Comparison of ENCODE assay signal across 10 cellular contexts in the genomic region with DNA sequence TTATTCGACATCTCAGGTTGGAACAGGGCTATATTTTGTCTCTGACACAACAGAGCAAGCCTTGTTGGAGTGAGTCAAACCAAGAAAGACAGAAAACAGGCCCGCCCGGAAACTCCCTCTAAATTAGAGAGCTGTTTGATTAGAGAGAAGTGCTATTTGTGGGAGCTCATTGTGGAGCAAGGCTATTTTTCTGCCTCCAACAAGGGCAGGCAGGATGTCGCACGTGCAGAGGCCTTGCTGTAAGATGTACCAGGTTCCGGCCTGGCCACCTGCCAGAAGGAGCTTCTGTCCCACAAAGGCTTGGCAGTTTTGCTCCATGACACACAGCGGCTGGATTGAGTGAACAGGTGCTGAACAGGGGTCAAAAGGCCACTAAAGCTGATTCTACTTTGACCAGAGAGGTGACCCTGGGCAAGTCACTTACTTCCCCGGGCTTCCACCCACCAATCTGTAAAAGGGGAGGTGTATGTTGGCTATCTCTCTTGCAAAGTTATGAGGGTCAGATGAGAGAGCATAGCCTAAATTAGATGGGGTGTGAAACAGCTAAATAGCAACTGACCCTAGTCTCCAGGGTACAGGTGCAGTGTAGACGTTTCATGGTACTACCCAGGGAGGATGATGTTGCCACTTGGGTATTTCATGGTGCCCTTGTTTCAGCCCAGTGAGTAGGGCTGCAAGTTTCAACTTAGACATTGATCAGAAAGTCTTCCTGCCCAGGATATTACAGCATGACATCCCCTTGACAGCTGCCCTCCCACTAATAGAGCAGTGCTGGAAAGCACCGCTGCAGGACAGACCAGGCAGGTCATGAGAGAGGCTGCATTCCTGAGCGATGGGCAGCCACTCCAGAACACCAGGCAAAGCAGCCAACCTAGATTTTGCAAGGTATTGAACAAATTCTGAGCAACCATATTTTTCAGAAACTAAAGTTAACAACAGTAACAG.
A peak's percentile ranks its signal among the peaks of the same experiment; 100 is the strongest.
DNase-seq lines count a peak whose midpoint lies in the region; ATAC-seq, FAIRE-seq and TF ChIP-seq lines count a peak whose summit lies in the region.
"Had no signal": no experiment of that assay in that cellular context is flagged by ENCODE, and none has a peak within 500 bp of the region (broad histone marks: within the 10 kb centered on the region; RNA-seq: fewer than 3 reads in every experiment).

No MANE protein-coding gene starts in this region.

- H3K27me3 ChIP-seq in esophagus (ENCODE audit: control insufficient read depth in 1 of 2, insufficient read depth in 2 of 2, low read length in 2 of 2) = no peaks in the 10 kb centered on the region
- H3K27me3 ChIP-seq: BLaER1 had no signal

- no peak overlapping the region for H3K27ac Mint-ChIP-seq in activated T-cell treated with anti-CD3 and anti-CD28 coated beads, Interleukin-2, amount 50 U/mL, for 24 hours
- no peak overlapping the region for H3K27ac Mint-ChIP-seq in activated naive CD8-positive, alpha-beta T cell treated with anti-CD3 and anti-CD28 coated beads for 36 hours
- H3K27ac Mint-ChIP-seq: progenitor cell of endocrine pancreas had no signal

- no peaks in the 10 kb centered on the region for H3K4me1 Mint-ChIP-seq in activated T-cell treated with anti-CD3 and anti-CD28 coated beads, Interleukin-2, amount 50 U/mL, for 24 hours (ENCODE audit: low read depth)
- no peaks in the 10 kb centered on the region for H3K4me1 Mint-ChIP-seq in activated naive CD8-positive, alpha-beta T cell treated with anti-CD3 and anti-CD28 coated beads for 36 hours

- H3K36me3 Mint-ChIP-seq in activated T-cell treated with anti-CD3 and anti-CD28 coated beads, Interleukin-2, amount 50 U/mL, for 24 hours (ENCODE audit: low read depth) = no peaks in the 10 kb centered on the region
- H3K36me3 Mint-ChIP-seq in activated naive CD8-positive, alpha-beta T cell treated with anti-CD3 and anti-CD28 coated beads for 36 hours = no peaks in the 10 kb centered on the region

- H3K27me3 Mint-ChIP-seq in activated T-cell treated with anti-CD3 and anti-CD28 coated beads, Interleukin-2, amount 50 U/mL, for 24 hours = peaks cover 5% of the 10 kb centered on the region
- peaks cover 18% of the 10 kb centered on the region for H3K27me3 Mint-ChIP-seq in activated naive CD8-positive, alpha-beta T cell treated with anti-CD3 and anti-CD28 coated beads for 36 hours

- peaks cover 10 to 15% of the 10 kb centered on the region in 2 donors for H3K4me1 ChIP-seq in esophagus (ENCODE audit: control insufficient read depth in 2 of 2, insufficient read depth in 2 of 2, low read length in 1 of 2)
- H3K4me1 ChIP-seq: BLaER1 had no signal

- DNase-seq in GM12865 (ENCODE audit: low read depth) (peak; percentile 95), D721Med (ENCODE audit: insufficient read length, low spot score) (no peak)
- no peak for DNase-seq in activated T-cell treated with anti-CD3 and anti-CD28 coated beads, Interleukin-2, amount 50 U/mL, for 24 hours
- no peak for DNase-seq in activated naive CD8-positive, alpha-beta T cell treated with anti-CD3 and anti-CD28 coated beads for 36 hours

- H3K4me3 ChIP-seq in GM12865 (ENCODE audit: low read depth, low read length) (no peak overlapping the region), esophagus (ENCODE audit: low read depth in 1 of 2, low read length in 2 of 2) (no peak overlapping the region)
- H3K4me3 ChIP-seq: BLaER1 had no signal

- no peak for FAIRE-seq in D721Med (lab: Jason Lieb, UNC)

- 45 to 55% methylated on average over 11 of the region's 11 CpGs for WGBS in esophagus, 2 donors

- H3K9me3 Mint-ChIP-seq in activated T-cell treated with anti-CD3 and anti-CD28 coated beads, Interleukin-2, amount 50 U/mL, for 24 hours = no peaks in the 10 kb centered on the region
- no peaks in the 10 kb centered on the region for H3K9me3 Mint-ChIP-seq in activated naive CD8-positive, alpha-beta T cell treated with anti-CD3 and anti-CD28 coated beads for 36 hours

- TF ChIP-seq CTCF in GM12865 (IDR thresholded peaks at IDR 0.05; ENCODE audit: insufficient read depth, low read depth, low read length, missing control alignments) (no peak), D721Med (IDR thresholded peaks at IDR 0.05; ENCODE audit: insufficient read depth, missing control alignments) (no peak)

- peak; percentile 76 for ATAC-seq in GM19463 (IDR thresholded peaks at IDR 0.05; ENCODE audit: unreplicated experiment)
- ATAC-seq in HG03159 (IDR thresholded peaks at IDR 0.05; ENCODE audit: unreplicated experiment) = peak; percentile 56
- ATAC-seq in SK-N-SH treated with all-trans-retinoic acid at 6 μM for 48 hours = no peak

- H3K36me3 ChIP-seq in esophagus (ENCODE audit: control insufficient read depth in 2 of 2, insufficient read depth in 2 of 2, low read length in 1 of 2) = no peaks in the 10 kb centered on the region
- H3K36me3 ChIP-seq: BLaER1 had no signal

- peak overlapping the region; percentile 45 to 62 for H3K27ac ChIP-seq in esophagus (ENCODE audit: low read depth in 2 of 2, low read length in 1 of 2)
- H3K27ac ChIP-seq: BLaER1 had no signal

- no peak overlapping the region for H3K4me3 Mint-ChIP-seq in activated T-cell treated with anti-CD3 and anti-CD28 coated beads, Interleukin-2, amount 50 U/mL, for 24 hours
- H3K4me3 Mint-ChIP-seq in activated naive CD8-positive, alpha-beta T cell treated with anti-CD3 and anti-CD28 coated beads for 36 hours = no peak overlapping the region

- no peaks in the 10 kb centered on the region for H3K9me3 ChIP-seq in esophagus (ENCODE audit: control insufficient read depth in 2 of 2, insufficient read depth in 1 of 2, low read depth in 1 of 2, low read length in 1 of 2)
- H3K9me3 ChIP-seq: BLaER1 had no signal

TF ChIP-seq in SK-N-SH treated with all-trans-retinoic acid at 6 μM for 48 hours, 23 proteins besides CTCF, POLR2A, EP300 and RAD21:
- TF ChIP-seq TOX (CRISPR knock-in tag; IDR thresholded peaks at IDR 0.05; ENCODE audit: borderline replicate concordance) = no peak
- no peak for TF ChIP-seq CSDC2 (CRISPR knock-in tag; IDR thresholded peaks at IDR 0.05)
- TF ChIP-seq TCF4 (CRISPR knock-in tag; IDR thresholded peaks at IDR 0.05; ENCODE audit: borderline replicate concordance) = no peak
- no peak for TF ChIP-seq ESRRG (CRISPR knock-in tag; IDR thresholded peaks at IDR 0.05)
- no peak for TF ChIP-seq OSR1 (CRISPR knock-in tag; IDR thresholded peaks at IDR 0.05)
- TF ChIP-seq ARNTL (CRISPR knock-in tag; IDR thresholded peaks at IDR 0.05; ENCODE audit: borderline replicate concordance, low read depth) = no peak
- no peak for TF ChIP-seq ZFP3 (CRISPR knock-in tag; IDR thresholded peaks at IDR 0.05)
- TF ChIP-seq RARB (CRISPR knock-in tag; IDR thresholded peaks at IDR 0.05) = no peak
- no peak for TF ChIP-seq PPARA (CRISPR knock-in tag; IDR thresholded peaks at IDR 0.05; ENCODE audit: borderline replicate concordance)
- no peak for TF ChIP-seq ZNF565 (CRISPR knock-in tag; conservative IDR thresholded peaks at IDR 0.05; ENCODE audit: low read depth)
- no peak for TF ChIP-seq ZFP30 (CRISPR knock-in tag; IDR thresholded peaks at IDR 0.05)
- no peak for TF ChIP-seq PATZ1 (CRISPR knock-in tag; IDR thresholded peaks at IDR 0.05; ENCODE audit: borderline replicate concordance)
- TF ChIP-seq BACH2 (CRISPR knock-in tag; IDR thresholded peaks at IDR 0.05; ENCODE audit: borderline replicate concordance) = no peak
- TF ChIP-seq SNAI2 (CRISPR knock-in tag; IDR thresholded peaks at IDR 0.05) = no peak
- no peak for TF ChIP-seq ZC3H10 (CRISPR knock-in tag; IDR thresholded peaks at IDR 0.05)
- TF ChIP-seq ISL1 (CRISPR knock-in tag; IDR thresholded peaks at IDR 0.05) = no peak
- TF ChIP-seq ZNF70 (CRISPR knock-in tag; IDR thresholded peaks at IDR 0.05) = no peak
- TF ChIP-seq, protein P1, sequence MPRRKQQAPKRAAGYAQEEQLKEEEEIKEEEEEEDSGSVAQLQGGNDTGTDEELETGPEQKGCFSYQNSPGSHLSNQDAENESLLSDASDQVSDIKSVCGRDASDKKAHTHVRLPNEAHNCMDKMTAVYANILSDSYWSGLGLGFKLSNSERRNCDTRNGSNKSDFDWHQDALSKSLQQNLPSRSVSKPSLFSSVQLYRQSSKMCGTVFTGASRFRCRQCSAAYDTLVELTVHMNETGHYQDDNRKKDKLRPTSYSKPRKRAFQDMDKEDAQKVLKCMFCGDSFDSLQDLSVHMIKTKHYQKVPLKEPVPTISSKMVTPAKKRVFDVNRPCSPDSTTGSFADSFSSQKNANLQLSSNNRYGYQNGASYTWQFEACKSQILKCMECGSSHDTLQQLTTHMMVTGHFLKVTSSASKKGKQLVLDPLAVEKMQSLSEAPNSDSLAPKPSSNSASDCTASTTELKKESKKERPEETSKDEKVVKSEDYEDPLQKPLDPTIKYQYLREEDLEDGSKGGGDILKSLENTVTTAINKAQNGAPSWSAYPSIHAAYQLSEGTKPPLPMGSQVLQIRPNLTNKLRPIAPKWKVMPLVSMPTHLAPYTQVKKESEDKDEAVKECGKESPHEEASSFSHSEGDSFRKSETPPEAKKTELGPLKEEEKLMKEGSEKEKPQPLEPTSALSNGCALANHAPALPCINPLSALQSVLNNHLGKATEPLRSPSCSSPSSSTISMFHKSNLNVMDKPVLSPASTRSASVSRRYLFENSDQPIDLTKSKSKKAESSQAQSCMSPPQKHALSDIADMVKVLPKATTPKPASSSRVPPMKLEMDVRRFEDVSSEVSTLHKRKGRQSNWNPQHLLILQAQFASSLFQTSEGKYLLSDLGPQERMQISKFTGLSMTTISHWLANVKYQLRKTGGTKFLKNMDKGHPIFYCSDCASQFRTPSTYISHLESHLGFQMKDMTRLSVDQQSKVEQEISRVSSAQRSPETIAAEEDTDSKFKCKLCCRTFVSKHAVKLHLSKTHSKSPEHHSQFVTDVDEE (CRISPR knock-in tag; IDR thresholded peaks at IDR 0.05) = no peak
